In the genomic region with DNA sequence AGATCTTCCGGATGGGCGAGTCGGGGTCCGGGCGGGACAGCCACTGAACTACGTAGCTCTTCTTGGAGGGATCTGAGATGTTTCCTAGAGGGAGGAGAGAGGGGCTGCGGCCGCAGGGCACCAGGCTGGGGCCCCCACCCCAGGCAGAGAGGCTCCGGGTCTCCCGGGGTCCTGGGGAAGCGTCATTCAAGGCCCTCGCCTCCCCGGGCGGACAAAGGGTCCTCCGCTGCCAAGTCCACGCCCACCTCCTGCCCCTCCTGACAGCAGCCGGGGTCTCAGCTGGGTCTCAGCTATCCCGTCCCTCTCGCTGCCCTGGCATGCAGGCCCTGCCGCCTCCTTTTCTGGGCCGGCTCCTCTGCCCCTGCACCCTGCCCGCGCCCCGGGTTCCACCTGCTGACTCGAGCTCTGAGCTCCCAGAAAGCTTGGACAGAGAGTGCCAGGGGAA, we compare ENCODE assay signal across 24 cellular contexts.
DNase-seq lines count a peak whose midpoint lies in the region; ATAC-seq, FAIRE-seq and TF ChIP-seq lines count a peak whose summit lies in the region.
"Had no signal": no experiment of that assay in that cellular context is flagged by ENCODE, and none has a peak within 500 bp of the region (broad histone marks: within the 10 kb centered on the region; RNA-seq: fewer than 3 reads in every experiment).

No MANE protein-coding gene starts in this region.

- ATAC-seq in left lobe of liver = no peak
- no peak for ATAC-seq in GM19035 (IDR thresholded peaks at IDR 0.05; ENCODE audit: unreplicated experiment)

- no peak overlapping the region for H2BK120ac ChIP-seq in neuronal stem cell (ENCODE audit: low read depth, low read length)

- no peak overlapping the region for H3K4me2 ChIP-seq in neuronal stem cell (ENCODE audit: insufficient read depth, low read length, poor library complexity, severe bottlenecking)

- no peak overlapping the region for H2BK12ac ChIP-seq in neuronal stem cell (ENCODE audit: low read length)

- no peak for TF ChIP-seq POLR2A in vagina (IDR thresholded peaks at IDR 0.05)

- no peak overlapping the region for H3K27ac ChIP-seq in neuronal stem cell (replicated peaks; ENCODE audit: low read length)
- no peak overlapping the region for H3K27ac ChIP-seq in vagina
- H3K27ac ChIP-seq: SJSA1 had no signal

- H3K9ac ChIP-seq in neuronal stem cell (ENCODE audit: low read depth, low read length, poor library complexity) = no peak overlapping the region

- H3K14ac ChIP-seq in neuronal stem cell (ENCODE audit: low read length) = no peak overlapping the region

- no peak overlapping the region for H2AK5ac ChIP-seq in neuronal stem cell (ENCODE audit: low read depth, low read length)

- TF ChIP-seq CTCF in vagina (IDR thresholded peaks at IDR 0.05) = no peak

- peak; percentile 31 for DNase-seq in activated effector memory CD4-positive, alpha-beta T cell treated with anti-CD3 and anti-CD28 coated beads, Interleukin-2, amount 50 U/mL, for 16 hours
- DNase-seq in activated effector memory CD4-positive, alpha-beta T cell treated with Interleukin-2 at 50 U/mL for 16 hours = no peak
- DNase-seq in left lobe of liver (ENCODE audit: low spot score) = peak; percentile 40
- no peak for DNase-seq in neuronal stem cell (ENCODE audit: low spot score)
- peak; percentile 55 to 70 for DNase-seq in vagina (ENCODE audit: extremely low spot score in 2 of 2)
- no peak for DNase-seq in frontal cortex (ENCODE audit: low spot score in 2 of 2)
- no peak for DNase-seq in NCI-H69 (lab: John Stamatoyannopoulos, UW)
- DNase-seq: EL, GF-D8, HFFc6, MV-4-11, NCI-H1105 treated with DMSO at 0.1 percent for 48 hours, NCI-H2081, NCI-H2171, NCI-H345, NCI-H524, NCI-H82, OCI-M1 had no signal

- intact Hi-C loops in vagina (cut with DNase I) = no loop called here

- H3K9me3 ChIP-seq in neuronal stem cell (replicated peaks in 1 of 2; ENCODE audit: control insufficient read depth in 2 of 2, insufficient read depth in 1 of 2, low read depth in 1 of 2, low read length in 2 of 2) (peaks cover 3 to 49% of the 10 kb centered on the region in 2 donors), vagina (no peaks in the 10 kb centered on the region)

- H2BK15ac ChIP-seq in neuronal stem cell (ENCODE audit: low read length) = no peak overlapping the region

- no peak overlapping the region for H2BK5ac ChIP-seq in neuronal stem cell (ENCODE audit: low read length)

- H3K4me3 ChIP-seq in neuronal stem cell (ENCODE audit: low read length in 2 of 2) = no peak overlapping the region
- no peak overlapping the region for H3K4me3 ChIP-seq in vagina
- H3K4me3 ChIP-seq: SJSA1 had no signal

- FAIRE-seq in frontal cortex (lab: Jason Lieb, UNC) = no peak
- FAIRE-seq: A204.1, D721Med, H54, RCC 7860 had no signal

- H3K4me1 ChIP-seq in neuronal stem cell (ENCODE audit: control insufficient read depth in 2 of 2, insufficient read depth in 1 of 2, low read depth in 1 of 2, low read length in 2 of 2) (no peaks in the 10 kb centered on the region), vagina (no peaks in the 10 kb centered on the region)
- H3K4me1 ChIP-seq: SJSA1 had no signal

- H4K8ac ChIP-seq in neuronal stem cell (ENCODE audit: low read depth, low read length) = peak overlapping the region; percentile 65

- H4K91ac ChIP-seq in neuronal stem cell (ENCODE audit: low read depth, low read length, poor library complexity) = no peak overlapping the region

- H3K4ac ChIP-seq in neuronal stem cell (ENCODE audit: low read length) = no peak overlapping the region

- no peaks in the 10 kb centered on the region for H3K27me3 ChIP-seq in neuronal stem cell (ENCODE audit: control insufficient read depth in 3 of 3, insufficient read depth in 3 of 3, low read depth in 1 of 3, low read length in 3 of 3)
- H3K27me3 ChIP-seq in vagina = no peaks in the 10 kb centered on the region
- H3K27me3 ChIP-seq: SJSA1 had no signal

- WGBS in neuronal stem cell (ENCODE audit: extremely low coverage in 2 of 2, insufficient read length in 2 of 2, insufficient replicate concordance in 1 of 2), 2 donors = no CpG with 5 or more reads among the region's 25 CpGs

- no peak overlapping the region for H3K18ac ChIP-seq in neuronal stem cell (ENCODE audit: low read length)

- no peaks in the 10 kb centered on the region for H3K36me3 ChIP-seq in neuronal stem cell (replicated peaks in 1 of 2; ENCODE audit: control insufficient read depth in 2 of 2, insufficient read depth in 2 of 2, low read length in 2 of 2)
- no peaks in the 10 kb centered on the region for H3K36me3 ChIP-seq in vagina
- H3K36me3 ChIP-seq: SJSA1 had no signal

- no peak overlapping the region for H3K23ac ChIP-seq in neuronal stem cell (ENCODE audit: low read depth, low read length, poor library complexity)

- H2AFZ ChIP-seq in neuronal stem cell (ENCODE audit: low read length) = no peak overlapping the region

- H3K79me1 ChIP-seq in neuronal stem cell (ENCODE audit: low read depth, low read length) = no peaks in the 10 kb centered on the region

Comparison
In these comparisons a context has a peak if more than half of its experiments do, and no peak if none do; other contexts are left out.
1. DNase-seq: peak in activated effector memory CD4-positive, alpha-beta T cell treated with anti-CD3 and anti-CD28 coated beads, Interleukin-2, amount 50 U/mL, for 16 hours (single experiment), left lobe of liver (single experiment) and vagina (2 of 2); none in activated effector memory CD4-positive, alpha-beta T cell treated with Interleukin-2 at 50 U/mL for 16 hours (single experiment), neuronal stem cell (single experiment), frontal cortex (0 of 2) and NCI-H69 (single experiment).